In the genomic region with DNA sequence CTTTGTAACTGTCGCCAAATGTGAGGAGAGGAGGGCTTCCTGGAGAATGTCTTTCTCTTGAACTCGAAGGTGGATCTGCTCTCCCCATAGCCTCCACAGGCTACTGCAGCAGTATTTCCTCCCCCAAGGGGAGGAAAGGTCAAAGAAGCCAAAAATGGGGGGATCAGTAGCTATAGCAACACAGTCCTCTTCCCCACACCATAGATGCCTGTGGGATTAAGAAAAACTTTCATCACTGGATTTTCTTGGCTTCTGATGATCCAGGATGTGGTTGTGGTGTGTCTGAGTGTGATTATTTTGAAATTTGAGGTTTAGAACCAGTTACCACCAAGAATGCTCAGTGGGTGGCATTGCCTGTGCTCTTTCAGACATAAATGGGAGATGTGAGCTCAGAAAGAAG, we compare ENCODE assay signal across 9 cellular contexts.
DNase-seq lines count a peak whose midpoint lies in the region; ATAC-seq lines count a peak whose summit lies in the region.
"Had no signal": no experiment of that assay in that cellular context is flagged by ENCODE, and none has a peak within 500 bp of the region (broad histone marks: within the 10 kb centered on the region; RNA-seq: fewer than 3 reads in every experiment).

No MANE protein-coding gene starts in this region.

- DNase-seq in activated T-cell treated with anti-CD3 and anti-CD28 coated beads, Interleukin-2, amount 50 U/mL, for 24 hours, result no peak
- DNase-seq in activated T-cell treated with anti-CD3 and anti-CD28 coated beads for 4 hours (no peak), UCSD-AML1 (lab: John Stamatoyannopoulos, UW; ENCODE audit: unreplicated experiment) (no peak), NCI-H82 treated with DMSO at 0.1 percent for 48 hours (lab: John Stamatoyannopoulos, UW; ENCODE audit: unreplicated experiment) (no peak)
- DNase-seq in activated naive CD8-positive, alpha-beta T cell treated with anti-CD3 and anti-CD28 coated beads for 36 hours, result peak; percentile 6
- no peak for DNase-seq in stimulated activated CD4-positive, alpha-beta T cell treated with anti-CD3 and anti-CD28 coated beads, Interleukin-4, amount 100 ng/mL, for 24 hours
- DNase-seq: NCI-H446 treated with DMSO at 0.1 percent for 48 hours had no signal

- peak; percentile 44 for ATAC-seq in HG03457 (IDR thresholded peaks at IDR 0.05; ENCODE audit: unreplicated experiment)

- peak overlapping the region; percentile 50 for H3K27ac Mint-ChIP-seq in activated T-cell treated with anti-CD3 and anti-CD28 coated beads, Interleukin-2, amount 50 U/mL, for 24 hours
- H3K27ac Mint-ChIP-seq in activated naive CD8-positive, alpha-beta T cell treated with anti-CD3 and anti-CD28 coated beads for 36 hours, result no peak overlapping the region
- H3K27ac Mint-ChIP-seq in stimulated activated naive CD8-positive, alpha-beta T cell treated with anti-CD3 and anti-CD28 coated beads, Interleukin-15, Interleukin-2, amounts not matched to agents 100 ng/mL and 50 ng/mL, for 24 hours, result peak overlapping the region; percentile 80

- H3K27me3 Mint-ChIP-seq in activated T-cell treated with anti-CD3 and anti-CD28 coated beads, Interleukin-2, amount 50 U/mL, for 24 hours, result peaks cover 15% of the 10 kb centered on the region
- peaks cover 6% of the 10 kb centered on the region for H3K27me3 Mint-ChIP-seq in activated naive CD8-positive, alpha-beta T cell treated with anti-CD3 and anti-CD28 coated beads for 36 hours
- peaks cover 18% of the 10 kb centered on the region for H3K27me3 Mint-ChIP-seq in stimulated activated naive CD8-positive, alpha-beta T cell treated with anti-CD3 and anti-CD28 coated beads, Interleukin-15, Interleukin-2, amounts not matched to agents 100 ng/mL and 50 ng/mL, for 24 hours

- no peak overlapping the region for H3K4me3 Mint-ChIP-seq in activated T-cell treated with anti-CD3 and anti-CD28 coated beads, Interleukin-2, amount 50 U/mL, for 24 hours
- H3K4me3 Mint-ChIP-seq in activated naive CD8-positive, alpha-beta T cell treated with anti-CD3 and anti-CD28 coated beads for 36 hours, result no peak overlapping the region
- peak overlapping the region; percentile 57 for H3K4me3 Mint-ChIP-seq in stimulated activated naive CD8-positive, alpha-beta T cell treated with anti-CD3 and anti-CD28 coated beads, Interleukin-15, Interleukin-2, amounts not matched to agents 100 ng/mL and 50 ng/mL, for 24 hours

- H3K4me1 Mint-ChIP-seq in activated T-cell treated with anti-CD3 and anti-CD28 coated beads, Interleukin-2, amount 50 U/mL, for 24 hours (ENCODE audit: low read depth), result peaks cover 36% of the 10 kb centered on the region
- peaks cover 29% of the 10 kb centered on the region for H3K4me1 Mint-ChIP-seq in activated naive CD8-positive, alpha-beta T cell treated with anti-CD3 and anti-CD28 coated beads for 36 hours
- peaks cover 49% of the 10 kb centered on the region for H3K4me1 Mint-ChIP-seq in stimulated activated naive CD8-positive, alpha-beta T cell treated with anti-CD3 and anti-CD28 coated beads, Interleukin-15, Interleukin-2, amounts not matched to agents 100 ng/mL and 50 ng/mL, for 24 hours (ENCODE audit: low read depth)

- H3K9me3 Mint-ChIP-seq in activated T-cell treated with anti-CD3 and anti-CD28 coated beads, Interleukin-2, amount 50 U/mL, for 24 hours, result no peaks in the 10 kb centered on the region
- no peaks in the 10 kb centered on the region for H3K9me3 Mint-ChIP-seq in activated naive CD8-positive, alpha-beta T cell treated with anti-CD3 and anti-CD28 coated beads for 36 hours
- peaks cover 8% of the 10 kb centered on the region for H3K9me3 Mint-ChIP-seq in stimulated activated naive CD8-positive, alpha-beta T cell treated with anti-CD3 and anti-CD28 coated beads, Interleukin-15, Interleukin-2, amounts not matched to agents 100 ng/mL and 50 ng/mL, for 24 hours

- no peaks in the 10 kb centered on the region for H3K36me3 Mint-ChIP-seq in activated T-cell treated with anti-CD3 and anti-CD28 coated beads, Interleukin-2, amount 50 U/mL, for 24 hours (ENCODE audit: low read depth)
- H3K36me3 Mint-ChIP-seq in activated naive CD8-positive, alpha-beta T cell treated with anti-CD3 and anti-CD28 coated beads for 36 hours, result no peaks in the 10 kb centered on the region
- H3K36me3 Mint-ChIP-seq in stimulated activated naive CD8-positive, alpha-beta T cell treated with anti-CD3 and anti-CD28 coated beads, Interleukin-15, Interleukin-2, amounts not matched to agents 100 ng/mL and 50 ng/mL, for 24 hours (ENCODE audit: low read depth), result no peaks in the 10 kb centered on the region
